Comparison of ENCODE assay signal across 17 cellular contexts in the genomic region with DNA sequence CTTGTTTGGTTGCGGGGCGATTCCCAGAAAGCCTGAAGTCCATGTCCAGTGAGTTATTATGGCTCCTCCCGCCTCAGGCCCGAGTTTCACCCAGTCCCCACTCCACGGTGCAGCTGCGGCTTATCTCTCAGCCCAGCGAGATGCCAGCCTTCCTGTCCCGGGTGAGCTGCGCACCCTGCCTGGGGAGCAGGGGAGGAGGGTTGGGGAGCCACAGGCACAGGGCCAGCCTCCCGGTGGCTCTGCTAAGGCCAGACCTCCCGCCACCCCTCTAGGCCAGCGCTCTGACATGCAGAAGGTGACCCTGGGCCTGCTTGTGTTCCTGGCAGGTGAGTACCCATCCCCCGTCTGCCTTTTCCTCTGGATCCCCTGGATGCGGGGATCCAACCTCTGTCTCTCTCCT. TPM values are rescaled to one million over a fixed set of nuclear protein-coding genes. Genes with fewer than 3 reads are reported as not detected.
DNase-seq lines count a peak whose midpoint lies in the region; ATAC-seq and TF ChIP-seq lines count a peak whose summit lies in the region.
"Had no signal": no experiment of that assay in that cellular context is flagged by ENCODE, and none has a peak within 500 bp of the region (broad histone marks: within the 10 kb centered on the region; RNA-seq: fewer than 3 reads in every experiment).

No MANE protein-coding gene starts in this region.

- no peak overlapping the region for H3K4me3 ChIP-seq in RWPE2 (ENCODE audit: severe bottlenecking)
- peak overlapping the region in 2 of 4 donors; percentile 10 to 18 for H3K4me3 ChIP-seq in esophagus muscularis mucosa
- no peak overlapping the region for H3K4me3 ChIP-seq in subcutaneous abdominal adipose tissue (ENCODE audit: low read depth in 1 of 5, low read length in 5 of 5)
- H3K4me3 ChIP-seq in A673 (ENCODE audit: low read depth, low read length, poor library complexity, severe bottlenecking), result no peak overlapping the region
- H3K4me3 ChIP-seq: right lobe of liver had no signal

- WGBS in esophagus muscularis mucosa, result 68% methylated on average over 14 of the region's 14 CpGs

- TF ChIP-seq CTCF in RWPE2 (IDR thresholded peaks at IDR 0.05; ENCODE audit: poor library complexity, severe bottlenecking) (no peak), esophagus muscularis mucosa (IDR thresholded peaks at IDR 0.05) (no peak), A673 (conservative IDR thresholded peaks at IDR 0.05; ENCODE audit: low read depth, low read length) (no peak)

- DNase-seq in RWPE2 (ENCODE audit: low spot score), result no peak
- DNase-seq in esophagus muscularis mucosa (ENCODE audit: extremely low spot score), result no peak
- no peak for DNase-seq in A673 (ENCODE audit: low spot score)
- no peak for DNase-seq in NCI-H1436 treated with DMSO at 0.1 percent for 48 hours (lab: John Stamatoyannopoulos, UW)
- DNase-seq: activated CD4-positive, alpha-beta T cell treated with anti-CD3 and anti-CD28 coated beads, Interleukin-2, amount 50 U/mL, for 48 hours; effector memory CD8-positive, alpha-beta T cell; RPMI8226; stimulated activated naive CD8-positive, alpha-beta T cell treated with anti-CD3 and anti-CD28 coated beads, Interleukin-15, Interleukin-2, amounts not matched to agents 100 U/mL and 50 U/mL, for 24 hours; T-helper 2 cell had no signal

- no peak for TF ChIP-seq EP300 in esophagus muscularis mucosa (IDR thresholded peaks at IDR 0.05)

- POLR2A ChIA-PET in A673 (lab: Charles Lee; ENCODE audit: low non-redundant PET), result no interaction called here

- CTCF ChIA-PET in A673 (lab: Charles Lee), result no interaction called here

- no peaks in the 10 kb centered on the region for H3K9me3 ChIP-seq in RWPE2 (ENCODE audit: severe bottlenecking)
- no peaks in the 10 kb centered on the region for H3K9me3 ChIP-seq in esophagus muscularis mucosa
- peaks cover 0 to 3% (median 0%) of the 10 kb centered on the region in 5 donors for H3K9me3 ChIP-seq in subcutaneous abdominal adipose tissue (ENCODE audit: control insufficient read depth in 5 of 5, low read length in 5 of 5)
- H3K9me3 ChIP-seq in A673 (ENCODE audit: low read depth, low read length, poor library complexity, severe bottlenecking), result no peaks in the 10 kb centered on the region
- H3K9me3 ChIP-seq: right lobe of liver had no signal

- H3K36me3 ChIP-seq in RWPE2 (ENCODE audit: low read depth), result peaks cover 43% of the 10 kb centered on the region
- no peaks in the 10 kb centered on the region for H3K36me3 ChIP-seq in esophagus muscularis mucosa
- no peaks in the 10 kb centered on the region for H3K36me3 ChIP-seq in subcutaneous abdominal adipose tissue (ENCODE audit: control insufficient read depth in 5 of 5, insufficient read depth in 5 of 5, low read length in 5 of 5)
- H3K36me3 ChIP-seq in A673 (ENCODE audit: insufficient read depth, low read length, poor library complexity, severe bottlenecking), result no peaks in the 10 kb centered on the region
- H3K36me3 ChIP-seq: right lobe of liver had no signal

- intact Hi-C loops in esophagus muscularis mucosa (cut with DNase I), result no loop called here
- intact Hi-C loops in A673 (cut with micrococcal nuclease; ENCODE audit: unreplicated experiment), result no loop called here

- no TSS peak for BruUV-seq in A673 (replicated peaks; lab: Mats Ljungman, UMichigan)

- H3K9ac ChIP-seq in subcutaneous abdominal adipose tissue (ENCODE audit: low read length in 5 of 5), result no peak overlapping the region

- H3K4me1 ChIP-seq in RWPE2 (ENCODE audit: insufficient read depth, poor library complexity, severe bottlenecking) (peaks cover 46% of the 10 kb centered on the region), esophagus muscularis mucosa (peaks cover 15 to 53% (median 42%) of the 10 kb centered on the region in 4 donors), subcutaneous abdominal adipose tissue (ENCODE audit: control insufficient read depth in 5 of 5, insufficient read depth in 5 of 5, low read length in 5 of 5) (peaks cover 13 to 77% (median 68%) of the 10 kb centered on the region in 5 donors), A673 (ENCODE audit: insufficient read depth, low read length, poor library complexity, severe bottlenecking) (peaks cover 2% of the 10 kb centered on the region)

- H3K27ac ChIP-seq in RWPE2 (ENCODE audit: poor library complexity, severe bottlenecking) (peak overlapping the region; percentile 92), esophagus muscularis mucosa (replicated peaks in 1 of 4) (peak overlapping the region; percentile 38 to 63 (median 51)), subcutaneous abdominal adipose tissue (ENCODE audit: low read depth, low read length) (peak overlapping the region; percentile 97), A673 (ENCODE audit: low read depth, low read length, poor library complexity, severe bottlenecking) (no peak overlapping the region)

- TF ChIP-seq POLR2A in esophagus muscularis mucosa (IDR thresholded peaks at IDR 0.05; ENCODE audit: low read depth), result no peak

- ATAC-seq in RWPE2 (ENCODE audit: low read depth), result no peak
- no peak for ATAC-seq in GM19351 (IDR thresholded peaks at IDR 0.05; ENCODE audit: unreplicated experiment)
- ATAC-seq: effector memory CD8-positive, alpha-beta T cell; natural killer cell treated with Interleukin-12 subunit alpha and Interleukin-12 subunit beta and Interleukin-15 and Interleukin-18, amount 100 ng/mL, for 72 hours; stimulated activated naive CD8-positive, alpha-beta T cell treated with anti-CD3 and anti-CD28 coated beads, Interleukin-15, Interleukin-2, amounts not matched to agents 100 U/mL and 50 U/mL, for 24 hours had no signal

- H3K27me3 ChIP-seq in RWPE2 (ENCODE audit: insufficient read depth, poor library complexity, severe bottlenecking) (no peaks in the 10 kb centered on the region), esophagus muscularis mucosa (no peaks in the 10 kb centered on the region), subcutaneous abdominal adipose tissue (ENCODE audit: control insufficient read depth in 5 of 5, insufficient read depth in 4 of 5, low read length in 5 of 5) (no peaks in the 10 kb centered on the region), A673 (replicated peaks; ENCODE audit: insufficient read depth, low read depth, low read length, poor library complexity) (no peaks in the 10 kb centered on the region)
- H3K27me3 ChIP-seq: right lobe of liver had no signal

RNA-seq across cellular contexts. Expression of gene FXYD3, which starts 3.5 kb away (rescaled TPM):
- total RNA-seq in esophagus muscularis mucosa, result 1 to 10 TPM in 3 of 4 donors, under 1 TPM in 1; 0.83 to 3.8 (median 3.1) TPM
- total RNA-seq in A673 (2021), result not detected in 2 replicates
- total RNA-seq: activated T-helper 2 cell treated with anti-CD3 and anti-CD28 coated beads, Interferon-gamma antibody, Interleukin-2, Interleukin-4, amounts not matched to agents 10 μg/mL and 5 μg/mL and 100 μg/mL, durations not matched to agents 14 hours and 24 hours and 36 hours; astrocyte; glomerular endothelial cell; natural killer cell treated with Interleukin-12 subunit alpha and Interleukin-12 subunit beta and Interleukin-15 and Interleukin-18, amount 100 ng/mL, for 72 hours; NCI-H460 had no signal

RNA-seq across cellular contexts. Expression of gene LGI4, which starts 15.8 kb away (rescaled TPM):
- 10 to 100 TPM; 32.0 to 58.6 (median 49.2) TPM for total RNA-seq in esophagus muscularis mucosa
- total RNA-seq in A673 (2021), result not detected in 2 replicates
- total RNA-seq: glomerular endothelial cell; natural killer cell treated with Interleukin-12 subunit alpha and Interleukin-12 subunit beta and Interleukin-15 and Interleukin-18, amount 100 ng/mL, for 72 hours had no signal

RNA-seq across cellular contexts. Expression of gene FXYD1, which starts 19.5 kb away (rescaled TPM):
- total RNA-seq in esophagus muscularis mucosa (10 to 100 TPM; 44.4 to 92.6 (median 70.7) TPM), A673 (2021) (0.98 TPM in 1 of 2 replicates, not detected in the other)
- total RNA-seq: glomerular endothelial cell; natural killer cell treated with Interleukin-12 subunit alpha and Interleukin-12 subunit beta and Interleukin-15 and Interleukin-18, amount 100 ng/mL, for 72 hours; NCI-H460 had no signal

RNA-seq across cellular contexts. Expression of gene FXYD7, which starts 24.0 kb away (rescaled TPM):
- under 1 TPM in 1 of 4 donors, not detected in 3; 0.71 TPM for total RNA-seq in esophagus muscularis mucosa
- total RNA-seq in A673 (2021), result 0.56 and 0.85 TPM in 2 replicates
- total RNA-seq: activated T-helper 2 cell treated with anti-CD3 and anti-CD28 coated beads, Interferon-gamma antibody, Interleukin-2, Interleukin-4, amounts not matched to agents 10 μg/mL and 5 μg/mL and 100 μg/mL, durations not matched to agents 14 hours and 24 hours and 36 hours; astrocyte; glomerular endothelial cell; natural killer cell treated with Interleukin-12 subunit alpha and Interleukin-12 subunit beta and Interleukin-15 and Interleukin-18, amount 100 ng/mL, for 72 hours; NCI-H460 had no signal

RNA-seq across cellular contexts. Expression of gene FXYD5, which starts 35.4 kb away (rescaled TPM):
- total RNA-seq in esophagus muscularis mucosa, result 10 to 100 TPM; 26.6 to 49.3 (median 43.0) TPM
- 12.7 and 13.6 TPM in 2 replicates for total RNA-seq in A673 (2021)

Comparison
In these comparisons a context has a peak if more than half of its experiments do, and no peak if none do; other contexts are left out.
1. RNA of gene LGI4, which starts 15.8 kb away (total RNA-seq): 32.0 to 58.6 TPM in esophagus muscularis mucosa; not detected in A673; every median in the first group is over 10 times any median in the second.
2. RNA of gene FXYD1, which starts 19.5 kb away (total RNA-seq): 44.4 to 92.6 TPM in esophagus muscularis mucosa; 0.98 TPM in A673; every median in the first group is over 10 times any median in the second.